10 cellular contexts compared by ENCODE assay signal in genomic region chr3:73523661-73524060, GRCh38.
"Had no signal": no experiment of that assay in that cellular context is flagged by ENCODE, and none has a peak within 500 bp of the region (broad histone marks: within the 10 kb centered on the region; RNA-seq: fewer than 3 reads in every experiment).

No MANE protein-coding gene starts in this region.

- H3K9me3 Mint-ChIP-seq: activated CD4-positive, alpha-beta T cell treated with anti-CD3 and anti-CD28 coated beads, Interleukin-2, amount 10 ng/mL, durations not matched to agents 7 days and 5 days; activated T-helper 1 cell treated with anti-CD3 and anti-CD28 coated beads, Interleukin-12 subunit alpha, Interleukin-12 subunit beta, Interleukin-2, Interleukin-4 antibody, amounts not matched to agents 30 ng/mL and 10 ng/mL and 1 ng/mL, durations not matched to agents 14 hours and 24 hours and 36 hours; stimulated activated naive B cell treated with anti-CD40 and anti-IgM and Interleukin-4, amounts not matched to agents 10 μg/mL and 1 μg/mL and 100 μg/mL, for 72 hours had no signal

- H3K36me3 ChIP-seq: upper lobe of left lung had no signal

- H3K4me3 Mint-ChIP-seq: activated CD4-positive, alpha-beta T cell treated with anti-CD3 and anti-CD28 coated beads, Interleukin-2, amount 10 ng/mL, durations not matched to agents 7 days and 5 days; activated T-helper 1 cell treated with anti-CD3 and anti-CD28 coated beads, Interleukin-12 subunit alpha, Interleukin-12 subunit beta, Interleukin-2, Interleukin-4 antibody, amounts not matched to agents 30 ng/mL and 10 ng/mL and 1 ng/mL, durations not matched to agents 14 hours and 24 hours and 36 hours; endodermal cell; nephron progenitor cell; stimulated activated naive B cell treated with anti-CD40 and anti-IgM and Interleukin-4, amounts not matched to agents 10 μg/mL and 1 μg/mL and 100 μg/mL, for 72 hours had no signal

- H3K9me3 ChIP-seq: upper lobe of left lung had no signal

- H3K36me3 Mint-ChIP-seq: stimulated activated naive B cell treated with anti-CD40 and anti-IgM and Interleukin-4, amounts not matched to agents 10 μg/mL and 1 μg/mL and 100 μg/mL, for 72 hours had no signal

- H3K27me3 ChIP-seq: upper lobe of left lung had no signal

- H3K27ac Mint-ChIP-seq: activated CD4-positive, alpha-beta T cell treated with anti-CD3 and anti-CD28 coated beads, Interleukin-2, amount 10 ng/mL, durations not matched to agents 7 days and 5 days; activated T-helper 1 cell treated with anti-CD3 and anti-CD28 coated beads, Interleukin-12 subunit alpha, Interleukin-12 subunit beta, Interleukin-2, Interleukin-4 antibody, amounts not matched to agents 30 ng/mL and 10 ng/mL and 1 ng/mL, durations not matched to agents 14 hours and 24 hours and 36 hours; endodermal cell; nephron progenitor cell; stimulated activated naive B cell treated with anti-CD40 and anti-IgM and Interleukin-4, amounts not matched to agents 10 μg/mL and 1 μg/mL and 100 μg/mL, for 72 hours had no signal

- ATAC-seq: left ventricle myocardium superior; stimulated activated naive B cell treated with anti-CD40 and anti-IgM and Interleukin-4, amounts not matched to agents 10 μg/mL and 1 μg/mL and 100 μg/mL, for 72 hours had no signal

- H3K4me1 Mint-ChIP-seq: activated CD4-positive, alpha-beta T cell treated with anti-CD3 and anti-CD28 coated beads, Interleukin-2, amount 10 ng/mL, durations not matched to agents 7 days and 5 days; endodermal cell; stimulated activated naive B cell treated with anti-CD40 and anti-IgM and Interleukin-4, amounts not matched to agents 10 μg/mL and 1 μg/mL and 100 μg/mL, for 72 hours had no signal

- H3K4me3 ChIP-seq: upper lobe of left lung had no signal

- H3K27ac ChIP-seq: upper lobe of left lung had no signal

- H3K27me3 Mint-ChIP-seq: activated CD4-positive, alpha-beta T cell treated with anti-CD3 and anti-CD28 coated beads, Interleukin-2, amount 10 ng/mL, durations not matched to agents 7 days and 5 days had no signal

- DNase-seq: activated CD4-positive, alpha-beta T cell treated with anti-CD3 and anti-CD28 coated beads, Interleukin-2, amount 10 ng/mL, durations not matched to agents 7 days and 5 days; endodermal cell; left ventricle myocardium superior; mesenchymal stem cell; nephron progenitor cell; stimulated activated CD4-positive, alpha-beta T cell treated with anti-CD3 and anti-CD28 coated beads, Interleukin-2, amount 100 ng/mL, for 48 hours; stimulated activated naive B cell treated with anti-CD40 and anti-IgM and Interleukin-4, amounts not matched to agents 10 μg/mL and 1 μg/mL and 100 μg/mL, for 72 hours; substantia nigra; upper lobe of left lung had no signal
